ENCODE assay signal across 8 cellular contexts in genomic region chr17:27244481-27245223, GRCh38. TPM values are rescaled to one million over a fixed set of nuclear protein-coding genes. Genes with fewer than 3 reads are reported as not detected.
DNase-seq lines count a peak whose midpoint lies in the region; ATAC-seq and TF ChIP-seq lines count a peak whose summit lies in the region.

No MANE protein-coding gene starts in this region.

- POLR2A ChIA-PET in RWPE1 (lab: Yijun Ruan, JAX; ENCODE audit: low non-redundant PET) = no interaction called here

- no peak for ATAC-seq in HG03571 (IDR thresholded peaks at IDR 0.05; ENCODE audit: unreplicated experiment)
- ATAC-seq in GM18858 (IDR thresholded peaks at IDR 0.05; ENCODE audit: unreplicated experiment) = no peak

- peak overlapping the region; percentile 37 for H3K4me3 ChIP-seq in fibroblast of pulmonary artery (replicated peaks; ENCODE audit: low read depth, low read length)

- CTCF ChIA-PET in RWPE1 (lab: Yijun Ruan, JAX) = interaction anchor here (0.7 to 1.7 kb wide), 6 partner anchors 8 to 104 kb away, joined by 3 to 11 read pairs (median 4); no protein-coding TSS in a partner anchor

- DNase-seq in EH (ENCODE audit: low read depth) = peak; percentile 93
- peak; percentile 79 for DNase-seq in RWPE1 (ENCODE audit: low spot score)
- DNase-seq in fibroblast of pulmonary artery (ENCODE audit: low read depth) = peak; percentile 100
- peak; percentile 81 for DNase-seq in non-pigmented ciliary epithelial cell (ENCODE audit: low read depth)
- no peak for DNase-seq in activated T-helper 2 cell treated with anti-CD3 and anti-CD28 coated beads, Interferon-gamma antibody, Interleukin-2, Interleukin-4, amounts not matched to agents 10 μg/mL and 5 μg/mL and 100 μg/mL, durations not matched to agents 14 hours and 24 hours and 36 hours (ENCODE audit: low spot score)
- no peak for DNase-seq in NCI-H2227 (lab: John Stamatoyannopoulos, UW; ENCODE audit: unreplicated experiment)

- TF ChIP-seq CTCF in RWPE1 (conservative IDR thresholded peaks at IDR 0.05; ENCODE audit: low read depth) (no peak), fibroblast of pulmonary artery (IDR thresholded peaks at IDR 0.05; ENCODE audit: low read length, missing control alignments) (no peak)

- H3K27ac ChIP-seq in RWPE1 = peak overlapping the region; percentile 90

- H3K9me3 Mint-ChIP-seq in activated T-helper 2 cell treated with anti-CD3 and anti-CD28 coated beads, Interferon-gamma antibody, Interleukin-2, Interleukin-4, amounts not matched to agents 10 μg/mL and 5 μg/mL and 100 μg/mL, durations not matched to agents 14 hours and 24 hours and 36 hours = no peaks in the 10 kb centered on the region

- H3K27me3 Mint-ChIP-seq in activated T-helper 2 cell treated with anti-CD3 and anti-CD28 coated beads, Interferon-gamma antibody, Interleukin-2, Interleukin-4, amounts not matched to agents 10 μg/mL and 5 μg/mL and 100 μg/mL, durations not matched to agents 14 hours and 24 hours and 36 hours (ENCODE audit: low read depth) = peaks cover 20% of the 10 kb centered on the region

- peaks cover 21% of the 10 kb centered on the region for H3K4me1 Mint-ChIP-seq in activated T-helper 2 cell treated with anti-CD3 and anti-CD28 coated beads, Interferon-gamma antibody, Interleukin-2, Interleukin-4, amounts not matched to agents 10 μg/mL and 5 μg/mL and 100 μg/mL, durations not matched to agents 14 hours and 24 hours and 36 hours (ENCODE audit: low read depth)

- H3K36me3 Mint-ChIP-seq in activated T-helper 2 cell treated with anti-CD3 and anti-CD28 coated beads, Interferon-gamma antibody, Interleukin-2, Interleukin-4, amounts not matched to agents 10 μg/mL and 5 μg/mL and 100 μg/mL, durations not matched to agents 14 hours and 24 hours and 36 hours (ENCODE audit: low read depth) = no peaks in the 10 kb centered on the region

- intact Hi-C loops in activated T-helper 2 cell treated with anti-CD3 and anti-CD28 coated beads, Interferon-gamma antibody, Interleukin-2, Interleukin-4, amounts not matched to agents 10 μg/mL and 5 μg/mL and 100 μg/mL, durations not matched to agents 14 hours and 24 hours and 36 hours (cut with micrococcal nuclease) = no loop called here

- H3K27ac Mint-ChIP-seq in activated T-helper 2 cell treated with anti-CD3 and anti-CD28 coated beads, Interferon-gamma antibody, Interleukin-2, Interleukin-4, amounts not matched to agents 10 μg/mL and 5 μg/mL and 100 μg/mL, durations not matched to agents 14 hours and 24 hours and 36 hours = no peak overlapping the region

- no peak overlapping the region for H3K4me3 Mint-ChIP-seq in activated T-helper 2 cell treated with anti-CD3 and anti-CD28 coated beads, Interferon-gamma antibody, Interleukin-2, Interleukin-4, amounts not matched to agents 10 μg/mL and 5 μg/mL and 100 μg/mL, durations not matched to agents 14 hours and 24 hours and 36 hours (ENCODE audit: low read depth)

RNA-seq across cellular contexts. Expression of gene WSB1, which starts 49.3 kb away (rescaled TPM):
- 165 and 170 TPM in 2 replicates for total RNA-seq in activated T-helper 2 cell treated with anti-CD3 and anti-CD28 coated beads, Interferon-gamma antibody, Interleukin-2, Interleukin-4, amounts not matched to agents 10 μg/mL and 5 μg/mL and 100 μg/mL, durations not matched to agents 14 hours and 24 hours and 36 hours

Comparison
In these comparisons a context has a peak if more than half of its experiments do, and no peak if none do; other contexts are left out.
1. DNase-seq: peak in EH (single experiment), RWPE1 (single experiment), fibroblast of pulmonary artery (single experiment) and non-pigmented ciliary epithelial cell (single experiment); none in activated T-helper 2 cell treated with anti-CD3 and anti-CD28 coated beads, Interferon-gamma antibody, Interleukin-2, Interleukin-4, amounts not matched to agents 10 μg/mL and 5 μg/mL and 100 μg/mL, durations not matched to agents 14 hours and 24 hours and 36 hours (single experiment) and NCI-H2227 (single experiment).